ENCODE assay signal across 12 cellular contexts in the genomic region with DNA sequence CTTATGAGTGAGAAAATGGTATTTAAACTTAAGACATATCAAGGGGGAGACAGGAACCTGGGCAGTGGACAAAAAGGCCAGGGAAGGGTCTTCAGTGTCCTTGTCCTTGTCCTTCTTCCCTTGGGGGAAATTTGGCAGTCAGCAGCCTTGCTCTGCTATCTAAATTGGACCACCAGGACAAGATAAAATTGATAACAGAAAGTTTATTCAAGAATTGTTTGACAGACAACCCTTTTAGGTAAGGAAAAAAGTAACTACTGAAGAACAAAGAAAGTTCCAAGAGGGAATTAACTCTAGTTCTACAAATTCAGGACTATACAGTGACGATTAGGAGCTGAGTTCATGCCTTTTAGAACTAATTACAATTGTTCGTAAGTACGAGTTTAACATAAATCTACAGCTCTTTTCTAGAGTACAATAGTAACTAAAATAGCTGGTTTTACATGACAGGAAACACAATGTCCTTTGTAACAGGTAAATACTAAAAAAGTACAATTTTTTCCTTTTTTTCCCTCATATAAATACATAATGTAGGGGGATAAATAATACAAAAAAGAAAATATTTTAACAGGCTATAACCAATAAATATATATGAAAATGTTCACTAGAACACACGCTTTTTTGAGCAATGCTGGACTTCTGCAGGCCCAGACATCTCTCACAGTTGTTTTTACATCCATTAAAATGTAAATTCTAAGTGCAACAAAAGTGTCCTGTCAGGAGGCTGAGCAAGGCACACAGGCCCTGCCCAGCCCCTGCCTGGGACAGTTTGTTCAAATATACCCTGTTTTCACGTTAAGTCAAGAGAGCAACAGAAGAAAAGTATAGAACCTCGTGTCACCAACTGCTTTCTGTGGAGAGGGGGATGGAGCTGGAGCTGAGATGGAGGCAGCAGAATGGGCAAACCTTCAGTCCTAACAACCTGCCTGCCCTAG. TPM values are rescaled to one million over a fixed set of nuclear protein-coding genes. Genes with fewer than 3 reads are reported as not detected.
DNase-seq lines count a peak whose midpoint lies in the region; ATAC-seq and TF ChIP-seq lines count a peak whose summit lies in the region.
"Had no signal": no experiment of that assay in that cellular context is flagged by ENCODE, and none has a peak within 500 bp of the region (broad histone marks: within the 10 kb centered on the region; RNA-seq: fewer than 3 reads in every experiment).

No MANE protein-coding gene starts in this region.

- H3K4me3 Mint-ChIP-seq in activated T-cell treated with anti-CD3 and anti-CD28 coated beads, Interleukin-2, amount 50 U/mL, for 4 hours: peak overlapping the region; percentile 64
- peak overlapping the region; percentile 59 for H3K4me3 Mint-ChIP-seq in activated naive CD8-positive, alpha-beta T cell treated with anti-CD3 and anti-CD28 coated beads, Interleukin-2, amount 50 U/mL, for 24 hours
- H3K4me3 Mint-ChIP-seq in osteocyte (ENCODE audit: unreplicated experiment): no peak overlapping the region
- H3K4me3 Mint-ChIP-seq: memory B cell had no signal

- peaks cover 46 to 75% of the 10 kb centered on the region in 2 donors for H3K4me1 ChIP-seq in thoracic aorta (ENCODE audit: control insufficient read depth in 1 of 2, low read depth in 2 of 2)

- H3K27me3 Mint-ChIP-seq in activated T-cell treated with anti-CD3 and anti-CD28 coated beads, Interleukin-2, amount 50 U/mL, for 4 hours (ENCODE audit: low read depth): peaks cover 9% of the 10 kb centered on the region
- peaks cover 2% of the 10 kb centered on the region for H3K27me3 Mint-ChIP-seq in activated naive CD8-positive, alpha-beta T cell treated with anti-CD3 and anti-CD28 coated beads, Interleukin-2, amount 50 U/mL, for 24 hours
- H3K27me3 Mint-ChIP-seq in osteocyte (ENCODE audit: unreplicated experiment): peaks cover 86% of the 10 kb centered on the region

- H3K4me1 Mint-ChIP-seq in activated T-cell treated with anti-CD3 and anti-CD28 coated beads, Interleukin-2, amount 50 U/mL, for 4 hours (ENCODE audit: low read depth): peaks cover 37% of the 10 kb centered on the region
- H3K4me1 Mint-ChIP-seq in activated naive CD8-positive, alpha-beta T cell treated with anti-CD3 and anti-CD28 coated beads, Interleukin-2, amount 50 U/mL, for 24 hours: peaks cover 38% of the 10 kb centered on the region
- H3K4me1 Mint-ChIP-seq in osteocyte (ENCODE audit: unreplicated experiment): peaks cover 2% of the 10 kb centered on the region

- TF ChIP-seq CTCF in thoracic aorta (IDR thresholded peaks at IDR 0.05) (no peak), osteocyte (IDR thresholded peaks at IDR 0.05) (no peak)

- no peak for DNase-seq in activated T-cell treated with anti-CD3 and anti-CD28 coated beads, Interleukin-2, amount 50 U/mL, for 4 hours
- no peak for DNase-seq in activated T-cell treated with anti-CD3 and anti-CD28 coated beads, Interleukin-2, amount 50 U/mL, for 48 hours
- no peak for DNase-seq in activated naive CD8-positive, alpha-beta T cell treated with anti-CD3 and anti-CD28 coated beads, Interleukin-2, amount 50 U/mL, for 24 hours
- peak; percentile 30 for DNase-seq in left kidney (ENCODE audit: low read depth, low spot score)
- DNase-seq in thoracic aorta (ENCODE audit: low spot score): no peak
- no peak for DNase-seq in osteocyte (ENCODE audit: extremely low spot score, unreplicated experiment)
- DNase-seq in NCI-H146 treated with DMSO at 0.1 percent for 48 hours (lab: John Stamatoyannopoulos, UW; ENCODE audit: unreplicated experiment): no peak
- DNase-seq in NK-92 treated with Interleukin-12 subunit alpha and Interleukin-12 subunit beta, amount 100 ng/mL, for 24 hours (lab: John Stamatoyannopoulos, UW): no peak
- DNase-seq: NCI-H526 treated with DMSO at 0.1 percent for 48 hours had no signal

- peak overlapping the region; percentile 62 for H3K4me3 ChIP-seq in thoracic aorta

- peak overlapping the region; percentile 93 to 95 for H3K27ac ChIP-seq in thoracic aorta
- H3K27ac ChIP-seq: KMS-11 had no signal

- H3K36me3 Mint-ChIP-seq in activated T-cell treated with anti-CD3 and anti-CD28 coated beads, Interleukin-2, amount 50 U/mL, for 4 hours (ENCODE audit: insufficient read depth): no peaks in the 10 kb centered on the region
- H3K36me3 Mint-ChIP-seq in activated naive CD8-positive, alpha-beta T cell treated with anti-CD3 and anti-CD28 coated beads, Interleukin-2, amount 50 U/mL, for 24 hours (ENCODE audit: low read depth): no peaks in the 10 kb centered on the region
- H3K36me3 Mint-ChIP-seq in osteocyte (ENCODE audit: unreplicated experiment): no peaks in the 10 kb centered on the region

- peak overlapping the region; percentile 47 for H3K27ac Mint-ChIP-seq in activated naive CD8-positive, alpha-beta T cell treated with anti-CD3 and anti-CD28 coated beads, Interleukin-2, amount 50 U/mL, for 24 hours
- H3K27ac Mint-ChIP-seq in osteocyte (ENCODE audit: unreplicated experiment): no peak overlapping the region
- H3K27ac Mint-ChIP-seq: memory B cell had no signal

- no peak for ATAC-seq in activated T-cell treated with anti-CD3 and anti-CD28 coated beads, Interleukin-2, amount 50 U/mL, for 4 hours
- ATAC-seq in activated naive CD8-positive, alpha-beta T cell treated with anti-CD3 and anti-CD28 coated beads, Interleukin-2, amount 50 U/mL, for 24 hours: no peak
- ATAC-seq in thoracic aorta (ENCODE audit: insufficient number of reproducible peaks, low FRiP score, low read depth): no peak

- H3K36me3 ChIP-seq in thoracic aorta: peaks cover 9% of the 10 kb centered on the region

- H3K9me3 Mint-ChIP-seq in activated T-cell treated with anti-CD3 and anti-CD28 coated beads, Interleukin-2, amount 50 U/mL, for 4 hours: no peaks in the 10 kb centered on the region
- no peaks in the 10 kb centered on the region for H3K9me3 Mint-ChIP-seq in activated naive CD8-positive, alpha-beta T cell treated with anti-CD3 and anti-CD28 coated beads, Interleukin-2, amount 50 U/mL, for 24 hours
- H3K9me3 Mint-ChIP-seq in osteocyte (ENCODE audit: unreplicated experiment): no peaks in the 10 kb centered on the region
- H3K9me3 Mint-ChIP-seq: memory B cell had no signal

- no peaks in the 10 kb centered on the region for H3K27me3 ChIP-seq in thoracic aorta (replicated peaks; ENCODE audit: insufficient read depth)

- no peaks in the 10 kb centered on the region for H3K9me3 ChIP-seq in thoracic aorta

RNA-seq across cellular contexts. Expression of a gene that starts 4.0 kb away (rescaled TPM):
- total RNA-seq in activated T-cell treated with anti-CD3 and anti-CD28 coated beads, Interleukin-2, amount 50 U/mL, for 4 hours: 10 to 100 TPM; 12.9 to 21.3 (median 12.9) TPM
- total RNA-seq in thoracic aorta: 10 to 100 TPM; 53.3 to 73.0 TPM
- not detected in 2 replicates for total RNA-seq in osteocyte

RNA-seq across cellular contexts. Expression of a gene that starts 18.1 kb away (rescaled TPM):
- not detected for total RNA-seq in activated T-cell treated with anti-CD3 and anti-CD28 coated beads, Interleukin-2, amount 50 U/mL, for 4 hours
- total RNA-seq in thoracic aorta: not detected
- total RNA-seq in osteocyte: not detected in 2 replicates
- total RNA-seq: urinary bladder had no signal

RNA-seq across cellular contexts. Expression of a gene that starts 29.2 kb away (rescaled TPM):
- 1 to 10 TPM in 2 of 3 donors, under 1 TPM in 1; 0.94 to 1.6 (median 1.4) TPM for total RNA-seq in activated T-cell treated with anti-CD3 and anti-CD28 coated beads, Interleukin-2, amount 50 U/mL, for 4 hours
- total RNA-seq in thoracic aorta (10 to 100 TPM in 1 of 2 donors, 1 to 10 TPM in 1; 6.2 to 11.5 TPM), osteocyte (not detected in 2 replicates)

RNA-seq across cellular contexts. Expression of a gene that starts 41.1 kb away (rescaled TPM):
- 1 to 10 TPM in 1 of 3 donors, under 1 TPM in 2; 0.50 to 1.0 (median 0.81) TPM for total RNA-seq in activated T-cell treated with anti-CD3 and anti-CD28 coated beads, Interleukin-2, amount 50 U/mL, for 4 hours
- total RNA-seq in thoracic aorta (10 to 100 TPM; 26.8 to 33.3 TPM), osteocyte (0.46 TPM in 1 of 2 replicates, not detected in the other)

RNA-seq across cellular contexts. Expression of a gene that starts 44.6 kb away (rescaled TPM):
- total RNA-seq in activated T-cell treated with anti-CD3 and anti-CD28 coated beads, Interleukin-2, amount 50 U/mL, for 4 hours: under 1 TPM in 1 of 3 donors, not detected in 2; 0.08 TPM
- total RNA-seq in thoracic aorta (1 to 10 TPM in 1 of 2 donors, under 1 TPM in 1; 0.56 to 3.8 TPM), osteocyte (not detected in 2 replicates)

Comparison
In these comparisons a context has a peak if more than half of its experiments do, and no peak if none do; other contexts are left out.
1. RNA of a gene that starts 4.0 kb away (total RNA-seq): 53.3 to 73.0 TPM in thoracic aorta and 12.9 to 21.3 TPM in activated T-cell treated with anti-CD3 and anti-CD28 coated beads, Interleukin-2, amount 50 U/mL, for 4 hours; not detected in osteocyte; every median in the first group is over 10 times any median in the second.